1 cellular context compared by ENCODE assay signal in genomic region chr7:99173787-99174186, GRCh38.
TF ChIP-seq lines count a peak whose summit lies in the region.

No MANE protein-coding gene starts in this region.

TF ChIP-seq in GM23338, 12 proteins besides CTCF, POLR2A, EP300 and RAD21 (continued from another document):
- TF ChIP-seq ZNF462 (CRISPR knock-in tag; IDR thresholded peaks at IDR 0.05): no peak
- TF ChIP-seq EZH2phosphoT487 (IDR thresholded peaks at IDR 0.05; ENCODE audit: unreplicated experiment): no peak
- no peak for TF ChIP-seq ETS1 (IDR thresholded peaks at IDR 0.05)
- TF ChIP-seq JUNB (IDR thresholded peaks at IDR 0.05; ENCODE audit: unreplicated experiment): no peak
